22 cellular contexts compared by ENCODE assay signal in the genomic region with DNA sequence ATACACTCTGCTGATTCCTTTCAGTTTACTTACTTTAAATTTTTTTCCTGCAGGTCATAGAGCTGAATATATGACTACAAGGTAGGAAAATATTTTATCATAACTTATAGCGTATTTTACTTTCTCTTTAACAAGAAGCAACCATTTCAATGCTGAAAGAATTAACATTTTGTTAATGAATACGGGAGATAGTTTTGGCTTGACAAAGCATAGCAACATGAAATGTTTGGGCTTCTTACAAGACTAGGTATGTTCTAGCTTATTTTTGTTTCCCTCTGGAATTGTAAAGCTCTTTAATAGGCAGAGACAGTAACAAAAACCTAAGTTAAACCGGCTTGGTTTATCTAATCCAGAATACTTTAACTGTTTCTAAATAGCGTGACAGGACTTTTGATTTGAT.
DNase-seq lines count a peak whose midpoint lies in the region; ATAC-seq, FAIRE-seq and TF ChIP-seq lines count a peak whose summit lies in the region.
"Had no signal": no experiment of that assay in that cellular context is flagged by ENCODE, and none has a peak within 500 bp of the region (broad histone marks: within the 10 kb centered on the region; RNA-seq: fewer than 3 reads in every experiment).

No MANE protein-coding gene starts in this region.

- ATAC-seq in RWPE2 (ENCODE audit: low read depth): no peak
- ATAC-seq in foreskin keratinocyte: no peak
- ATAC-seq in GM19324 (IDR thresholded peaks at IDR 0.05; ENCODE audit: low FRiP score, unreplicated experiment): no peak
- ATAC-seq: heart left ventricle; stimulated activated naive CD8-positive, alpha-beta T cell treated with anti-CD3 and anti-CD28 coated beads, Interleukin-15, amount 100 ng/mL, for 72 hours had no signal

- 84 to 92% methylated on average over 4 of the region's 4 CpGs for WGBS in sigmoid colon, 2 donors

- H3K9me3 ChIP-seq in RWPE2 (ENCODE audit: severe bottlenecking) (no peaks in the 10 kb centered on the region), sigmoid colon (no peaks in the 10 kb centered on the region)
- H3K9me3 ChIP-seq: BLaER1, heart left ventricle had no signal

- peaks cover 60% of the 10 kb centered on the region for H3K4me1 ChIP-seq in ACC112 (ENCODE audit: control insufficient read depth, insufficient read depth, low read length, unreplicated experiment)
- peaks cover 39% of the 10 kb centered on the region for H3K4me1 ChIP-seq in RWPE2 (ENCODE audit: insufficient read depth, poor library complexity, severe bottlenecking)
- peaks cover 52% of the 10 kb centered on the region for H3K4me1 ChIP-seq in foreskin keratinocyte
- H3K4me1 ChIP-seq in sigmoid colon: peaks cover 0 to 54% (median 47%) of the 10 kb centered on the region in 4 donors

- no peak for FAIRE-seq in RCC 7860 (lab: Jason Lieb, UNC)
- FAIRE-seq: G401.6 had no signal

- peak overlapping the region; percentile 33; the same call in 1 of the 2 replicates for H3K27ac ChIP-seq in ACC112 (ENCODE audit: low read depth, low read length)
- peak overlapping the region; percentile 96 for H3K27ac ChIP-seq in RWPE2 (ENCODE audit: poor library complexity, severe bottlenecking)
- peak overlapping the region; percentile 25 for H3K27ac ChIP-seq in foreskin keratinocyte
- peak overlapping the region; percentile 59 to 80 (median 70) for H3K27ac ChIP-seq in sigmoid colon
- H3K27ac ChIP-seq: BLaER1, dorsolateral prefrontal cortex had no signal

- TF ChIP-seq POLR2A in sigmoid colon (IDR thresholded peaks at IDR 0.05): no peak

- no peaks in the 10 kb centered on the region for H3K27me3 ChIP-seq in ACC112 (ENCODE audit: insufficient read depth, low read length)
- H3K27me3 ChIP-seq in RWPE2 (ENCODE audit: insufficient read depth, poor library complexity, severe bottlenecking): no peaks in the 10 kb centered on the region
- no peaks in the 10 kb centered on the region for H3K27me3 ChIP-seq in foreskin keratinocyte
- H3K27me3 ChIP-seq in sigmoid colon: no peaks in the 10 kb centered on the region
- H3K27me3 ChIP-seq: BLaER1, dorsolateral prefrontal cortex, heart left ventricle had no signal

- no peak for TF ChIP-seq EP300 in sigmoid colon (IDR thresholded peaks at IDR 0.05)

- no peaks in the 10 kb centered on the region for H3K79me2 ChIP-seq in ACC112 (ENCODE audit: control insufficient read depth, insufficient read depth, low read length, unreplicated experiment)

- no peak for TF ChIP-seq CTCF in RWPE2 (IDR thresholded peaks at IDR 0.05; ENCODE audit: poor library complexity, severe bottlenecking)
- no peak for TF ChIP-seq CTCF in foreskin keratinocyte (conservative IDR thresholded peaks at IDR 0.05)
- no peak for TF ChIP-seq CTCF in sigmoid colon (IDR thresholded peaks at IDR 0.05)

- peaks cover 13% of the 10 kb centered on the region for H3K36me3 ChIP-seq in ACC112 (ENCODE audit: insufficient read depth, low read length)
- H3K36me3 ChIP-seq in RWPE2 (ENCODE audit: low read depth): peaks cover 32% of the 10 kb centered on the region
- no peaks in the 10 kb centered on the region for H3K36me3 ChIP-seq in sigmoid colon
- H3K36me3 ChIP-seq: BLaER1, heart left ventricle had no signal

- intact Hi-C loops in sigmoid colon (cut with DNase I): no loop called here

- DNase-seq in RWPE2 (ENCODE audit: low spot score) (no peak), foreskin keratinocyte (no peak), sigmoid colon (no peak), RCC 7860 (ENCODE audit: low spot score) (no peak), germinal center (ENCODE audit: low spot score) (no peak), mucosa of gallbladder (ENCODE audit: low spot score) (no peak)
- DNase-seq: activated CD4-positive, alpha-beta T cell treated with anti-CD3 and anti-CD28 coated beads for 4 hours; activated effector memory CD4-positive, alpha-beta T cell treated with anti-CD3 and anti-CD28 coated beads, Interleukin-2, amount 50 U/mL, for 16 hours; activated naive CD8-positive, alpha-beta T cell treated with anti-CD3 and anti-CD28 coated beads, Interleukin-2, amount 10 ng/mL, durations not matched to agents 7 days and 5 days; dorsolateral prefrontal cortex; H9; heart left ventricle; KG1; NCI-H1436; NCI-H345; RPMI8226; stimulated activated CD8-positive, alpha-beta memory T cell treated with anti-CD3 and anti-CD28 coated beads, Interleukin-4, amount 100 ng/mL, for 48 hours; stimulated activated naive CD8-positive, alpha-beta T cell treated with anti-CD3 and anti-CD28 coated beads, Interleukin-15, amount 100 ng/mL, for 72 hours had no signal

- no peak overlapping the region for H3K4me3 ChIP-seq in ACC112 (ENCODE audit: low read depth, low read length)
- H3K4me3 ChIP-seq in RWPE2 (ENCODE audit: severe bottlenecking): no peak overlapping the region
- peak overlapping the region in 2 of 4 donors; percentile 15 to 24 for H3K4me3 ChIP-seq in sigmoid colon
- H3K4me3 ChIP-seq: BLaER1, dorsolateral prefrontal cortex, heart left ventricle had no signal

- no peak overlapping the region for H2AFZ ChIP-seq in ACC112 (ENCODE audit: low read length, unreplicated experiment)

Comparison
In these comparisons a context has a peak if more than half of its experiments do, and no peak if none do; other contexts are left out.
1. H3K27ac ChIP-seq: peak in every context shown above with its lines; median percentile 96 in RWPE2; 70 in sigmoid colon; 33 in ACC112; 25 in foreskin keratinocyte.